2 cellular contexts compared by ENCODE assay signal in the genomic region with DNA sequence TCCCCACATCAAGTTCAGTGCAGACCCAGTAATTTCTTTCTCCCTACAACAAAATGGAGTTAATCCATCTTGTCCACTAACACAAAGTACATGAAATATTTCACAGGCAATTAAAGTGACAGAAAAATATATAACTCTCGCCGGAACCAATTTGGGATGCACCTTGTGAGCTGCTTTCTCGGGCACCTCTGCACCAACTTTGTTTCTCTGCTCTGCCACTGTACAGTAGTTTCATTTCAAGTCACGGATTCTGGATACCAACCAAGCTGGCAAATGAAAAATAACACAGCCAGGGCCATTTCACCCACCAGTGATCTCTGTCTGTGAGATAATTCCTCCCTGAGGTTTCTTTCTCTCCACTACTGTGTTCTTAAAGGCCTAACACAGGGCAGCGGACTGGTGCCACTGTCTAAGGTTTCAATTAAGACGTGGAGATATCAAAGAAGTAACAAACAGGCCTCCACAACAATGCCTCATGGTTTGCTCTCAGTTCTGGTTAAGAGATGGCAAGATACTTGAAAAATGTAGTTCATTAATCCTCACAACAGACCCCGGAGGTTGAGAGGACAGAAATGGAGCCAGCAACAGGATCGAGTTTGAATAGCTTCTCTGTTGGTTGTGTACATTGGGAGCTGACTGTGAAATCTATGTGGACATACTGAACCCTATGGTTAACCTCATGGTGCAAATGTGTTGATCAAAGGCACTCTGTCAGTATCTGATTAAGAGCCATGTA.
A peak's percentile ranks its signal among the peaks of the same experiment; 100 is the strongest.
TF ChIP-seq lines count a peak whose summit lies in the region.

No MANE protein-coding gene starts in this region.

TF ChIP-seq in HepG2, 621 proteins besides CTCF, POLR2A, EP300 and RAD21:
- TF ChIP-seq FOXA1 (IDR thresholded peaks at IDR 0.05): no peak
- TF ChIP-seq FOXA1 (CRISPR knock-in tag; IDR thresholded peaks at IDR 0.05): peak; percentile 25; the same call in 1 of the 2 replicates
- TF ChIP-seq FOXA3 (CRISPR knock-in tag; IDR thresholded peaks at IDR 0.05): 0 out of 2 replicates have a peak, but pooled peaks have one; percentile 19
- TF ChIP-seq, protein P1, sequence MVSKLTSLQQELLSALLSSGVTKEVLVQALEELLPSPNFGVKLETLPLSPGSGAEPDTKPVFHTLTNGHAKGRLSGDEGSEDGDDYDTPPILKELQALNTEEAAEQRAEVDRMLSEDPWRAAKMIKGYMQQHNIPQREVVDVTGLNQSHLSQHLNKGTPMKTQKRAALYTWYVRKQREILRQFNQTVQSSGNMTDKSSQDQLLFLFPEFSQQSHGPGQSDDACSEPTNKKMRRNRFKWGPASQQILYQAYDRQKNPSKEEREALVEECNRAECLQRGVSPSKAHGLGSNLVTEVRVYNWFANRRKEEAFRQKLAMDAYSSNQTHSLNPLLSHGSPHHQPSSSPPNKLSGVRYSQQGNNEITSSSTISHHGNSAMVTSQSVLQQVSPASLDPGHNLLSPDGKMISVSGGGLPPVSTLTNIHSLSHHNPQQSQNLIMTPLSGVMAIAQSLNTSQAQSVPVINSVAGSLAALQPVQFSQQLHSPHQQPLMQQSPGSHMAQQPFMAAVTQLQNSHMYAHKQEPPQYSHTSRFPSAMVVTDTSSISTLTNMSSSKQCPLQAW (CRISPR knock-in tag; IDR thresholded peaks at IDR 0.05): no peak
- TF ChIP-seq ZNF33B (CRISPR knock-in tag; IDR thresholded peaks at IDR 0.05): no peak
- no peak for TF ChIP-seq ZNF749 (CRISPR knock-in tag; IDR thresholded peaks at IDR 0.05; ENCODE audit: borderline replicate concordance)
- no peak for TF ChIP-seq IKZF4 (CRISPR knock-in tag; IDR thresholded peaks at IDR 0.05; ENCODE audit: borderline replicate concordance, low read depth, not compliant biosample characterization)
- TF ChIP-seq PCBP2 (optimal IDR thresholded peaks at IDR 0.05; ENCODE audit: low read depth, low read length, poor library complexity, severe bottlenecking): no peak
- TF ChIP-seq YY1 (IDR thresholded peaks at IDR 0.05; ENCODE audit: insufficient read depth, insufficient replicate concordance, low read depth, low read length): no peak
- TF ChIP-seq HNRNPL (IDR thresholded peaks at IDR 0.05; ENCODE audit: low read depth, low read length): no peak
- TF ChIP-seq NCOA2 (CRISPR knock-in tag; IDR thresholded peaks at IDR 0.05): no peak

TF ChIP-seq in H1, 55 proteins besides CTCF, POLR2A, EP300 and RAD21 (continued from another document):
- TF ChIP-seq FOSL1 (IDR thresholded peaks at IDR 0.05; ENCODE audit: insufficient read depth, low read depth, low read length) (no peak), KDM5A (IDR thresholded peaks at IDR 0.05; ENCODE audit: low read length) (no peak), PHF8 (conservative IDR thresholded peaks at IDR 0.05; ENCODE audit: low read depth, low read length) (no peak), CBX5 (IDR thresholded peaks at IDR 0.05; ENCODE audit: low read depth, low read length) (no peak), RBBP5 (IDR thresholded peaks at IDR 0.05; ENCODE audit: borderline replicate concordance, low read depth, low read length) (no peak), RNF2 (IDR thresholded peaks at IDR 0.05; ENCODE audit: borderline replicate concordance, low read depth, low read length, missing control alignments, poor library complexity, severe bottlenecking) (no peak), SIN3A (conservative IDR thresholded peaks at IDR 0.05 in 1 of 2, IDR thresholded peaks at IDR 0.05 in 1 of 2; ENCODE audit: low read depth in 1 of 2, low read length in 2 of 2) (no peak), BCL11A (IDR thresholded peaks at IDR 0.05; ENCODE audit: low read depth in 2 of 2, low read length in 2 of 2) (no peak), CHD1 (IDR thresholded peaks at IDR 0.05; ENCODE audit: low read depth, low read length) (no peak), SP2 (IDR thresholded peaks at IDR 0.05; ENCODE audit: low read length) (no peak), SRF (IDR thresholded peaks at IDR 0.05; ENCODE audit: low read depth, low read length) (no peak), EGR1 (IDR thresholded peaks at IDR 0.05; ENCODE audit: borderline replicate concordance, low read depth, low read length) (no peak), JUND (IDR thresholded peaks at IDR 0.05; ENCODE audit: low read length) (no peak)
- TF ChIP-seq, protein P2, sequence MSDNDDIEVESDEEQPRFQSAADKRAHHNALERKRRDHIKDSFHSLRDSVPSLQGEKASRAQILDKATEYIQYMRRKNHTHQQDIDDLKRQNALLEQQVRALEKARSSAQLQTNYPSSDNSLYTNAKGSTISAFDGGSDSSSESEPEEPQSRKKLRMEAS (IDR thresholded peaks at IDR 0.05): no peak
- TF ChIP-seq, protein P3, sequence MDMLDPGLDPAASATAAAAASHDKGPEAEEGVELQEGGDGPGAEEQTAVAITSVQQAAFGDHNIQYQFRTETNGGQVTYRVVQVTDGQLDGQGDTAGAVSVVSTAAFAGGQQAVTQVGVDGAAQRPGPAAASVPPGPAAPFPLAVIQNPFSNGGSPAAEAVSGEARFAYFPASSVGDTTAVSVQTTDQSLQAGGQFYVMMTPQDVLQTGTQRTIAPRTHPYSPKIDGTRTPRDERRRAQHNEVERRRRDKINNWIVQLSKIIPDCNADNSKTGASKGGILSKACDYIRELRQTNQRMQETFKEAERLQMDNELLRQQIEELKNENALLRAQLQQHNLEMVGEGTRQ (IDR thresholded peaks at IDR 0.05; ENCODE audit: low read length): no peak
